27 cellular contexts compared by ENCODE assay signal in genomic region chr4:8084031-8084660, GRCh38.
"Had no signal": no experiment of that assay in that cellular context is flagged by ENCODE, and none has a peak within 500 bp of the region (broad histone marks: within the 10 kb centered on the region; RNA-seq: fewer than 3 reads in every experiment).

No MANE protein-coding gene starts in this region.

- H3K4me1 Mint-ChIP-seq: activated CD4-positive, alpha-beta T cell treated with anti-CD3 and anti-CD28 coated beads for 36 hours; activated CD4-positive, alpha-beta T cell treated with anti-CD3 and anti-CD28 coated beads, Interleukin-2, amount 10 ng/mL, durations not matched to agents 24 days and 14 days; activated CD8-positive, alpha-beta memory T cell treated with anti-CD3 and anti-CD28 coated beads, Interleukin-2, amount 10 ng/mL, durations not matched to agents 7 days and 5 days; activated naive CD4-positive, alpha-beta T cell treated with anti-CD3 and anti-CD28 coated beads, Interleukin-2, amount 50 U/mL, for 24 hours; activated naive CD8-positive, alpha-beta T cell treated with anti-CD3 and anti-CD28 coated beads for 36 hours; activated naive CD8-positive, alpha-beta T cell treated with anti-CD3 and anti-CD28 coated beads, Interleukin-2, amount 50 U/mL, for 24 hours had no signal

- H3K9me3 ChIP-seq: adrenal gland, body of pancreas, colonic mucosa, esophagus squamous epithelium had no signal

- H3K27me3 Mint-ChIP-seq: activated CD4-positive, alpha-beta memory T cell treated with anti-CD3 and anti-CD28 coated beads for 36 hours; activated CD4-positive, alpha-beta T cell treated with anti-CD3 and anti-CD28 coated beads for 36 hours; activated CD8-positive, alpha-beta memory T cell treated with anti-CD3 and anti-CD28 coated beads, Interleukin-2, amount 10 ng/mL, durations not matched to agents 7 days and 5 days; activated naive CD4-positive, alpha-beta T cell treated with anti-CD3 and anti-CD28 coated beads, Interleukin-2, amount 50 U/mL, for 24 hours; activated naive CD8-positive, alpha-beta T cell treated with anti-CD3 and anti-CD28 coated beads for 36 hours; activated naive CD8-positive, alpha-beta T cell treated with anti-CD3 and anti-CD28 coated beads, Interleukin-2, amount 50 U/mL, for 24 hours had no signal

- H3K27ac ChIP-seq: adrenal gland, body of pancreas, colonic mucosa, epithelial cell of prostate, esophagus squamous epithelium had no signal

- H3K36me3 ChIP-seq: adrenal gland, colonic mucosa had no signal

- DNase-seq: activated CD4-positive, alpha-beta memory T cell treated with anti-CD3 and anti-CD28 coated beads for 36 hours; activated CD4-positive, alpha-beta T cell treated with anti-CD3 and anti-CD28 coated beads for 36 hours; activated CD4-positive, alpha-beta T cell treated with anti-CD3 and anti-CD28 coated beads, Interleukin-2, amount 10 ng/mL, durations not matched to agents 24 days and 14 days; activated CD4-positive, CD25-positive, alpha-beta regulatory T cell; activated CD4-positive, CD25-positive, alpha-beta regulatory T cell treated with anti-CD3 and anti-CD28 coated beads, Interleukin-2, amount 50 U/mL, for 72 hours; activated CD8-positive, alpha-beta memory T cell treated with anti-CD3 and anti-CD28 coated beads, Interleukin-2, amount 10 ng/mL, durations not matched to agents 7 days and 5 days; activated CD8-positive, alpha-beta memory T cell treated with anti-CD3 and anti-CD28 coated beads, Interleukin-2, amount 50 U/mL, for 4 hours; activated effector memory CD4-positive, alpha-beta T cell treated with anti-CD3 and anti-CD28 coated beads, Interleukin-2, amount 50 U/mL, for 16 hours; activated naive CD4-positive, alpha-beta T cell treated with anti-CD3 and anti-CD28 coated beads for 36 hours; activated naive CD8-positive, alpha-beta T cell treated with anti-CD3 and anti-CD28 coated beads for 36 hours; activated naive CD8-positive, alpha-beta T cell treated with anti-CD3 and anti-CD28 coated beads, Interleukin-2, amount 50 U/mL, for 24 hours; activated T-cell treated with anti-CD3 and anti-CD28 coated beads, Interleukin-2, amount 50 U/mL, for 1 hour; activated T-cell treated with anti-CD3 and anti-CD28 coated beads, Interleukin-2, amount 50 U/mL, for 48 hours; adrenal gland; amygdala; body of pancreas; central memory CD4-positive, alpha-beta T cell; cerebellar nuclear complex; colonic mucosa; effector CD8-positive, alpha-beta T cell; esophagus squamous epithelium; foreskin melanocyte had no signal

- H3K27ac Mint-ChIP-seq: activated CD4-positive, alpha-beta memory T cell treated with anti-CD3 and anti-CD28 coated beads for 36 hours; activated CD4-positive, alpha-beta T cell treated with anti-CD3 and anti-CD28 coated beads for 36 hours; activated CD4-positive, alpha-beta T cell treated with anti-CD3 and anti-CD28 coated beads, Interleukin-2, amount 10 ng/mL, durations not matched to agents 24 days and 14 days; activated CD8-positive, alpha-beta memory T cell treated with anti-CD3 and anti-CD28 coated beads, Interleukin-2, amount 10 ng/mL, durations not matched to agents 7 days and 5 days; activated CD8-positive, alpha-beta T cell treated with anti-CD3 and anti-CD28 coated beads, Interleukin-2, amount 10 ng/mL, durations not matched to agents 7 days and 5 days; activated naive CD4-positive, alpha-beta T cell treated with anti-CD3 and anti-CD28 coated beads for 36 hours; activated naive CD4-positive, alpha-beta T cell treated with anti-CD3 and anti-CD28 coated beads, Interleukin-2, amount 50 U/mL, for 24 hours; activated naive CD8-positive, alpha-beta T cell treated with anti-CD3 and anti-CD28 coated beads for 36 hours; activated naive CD8-positive, alpha-beta T cell treated with anti-CD3 and anti-CD28 coated beads, Interleukin-2, amount 50 U/mL, for 24 hours; activated T-helper 1 cell treated with anti-CD3 and anti-CD28 coated beads, Interleukin-12 subunit alpha, Interleukin-12 subunit beta, Interleukin-2, Interleukin-4 antibody, amounts not matched to agents 30 ng/mL and 10 ng/mL and 1 ng/mL, durations not matched to agents 14 hours and 24 hours and 36 hours; activated T-helper 2 cell treated with anti-CD3 and anti-CD28 coated beads, Interferon-gamma antibody, Interleukin-2, Interleukin-4, amounts not matched to agents 10 μg/mL and 5 μg/mL and 100 μg/mL, durations not matched to agents 14 hours and 24 hours and 36 hours had no signal

- H3K9me3 Mint-ChIP-seq: activated CD4-positive, alpha-beta memory T cell treated with anti-CD3 and anti-CD28 coated beads for 36 hours; activated CD4-positive, alpha-beta T cell treated with anti-CD3 and anti-CD28 coated beads, Interleukin-2, amount 10 ng/mL, durations not matched to agents 24 days and 14 days; activated naive CD4-positive, alpha-beta T cell treated with anti-CD3 and anti-CD28 coated beads for 36 hours; activated naive CD4-positive, alpha-beta T cell treated with anti-CD3 and anti-CD28 coated beads, Interleukin-2, amount 50 U/mL, for 24 hours; activated naive CD8-positive, alpha-beta T cell treated with anti-CD3 and anti-CD28 coated beads for 36 hours; activated naive CD8-positive, alpha-beta T cell treated with anti-CD3 and anti-CD28 coated beads, Interleukin-2, amount 50 U/mL, for 24 hours; activated T-helper 1 cell treated with anti-CD3 and anti-CD28 coated beads, Interleukin-12 subunit alpha, Interleukin-12 subunit beta, Interleukin-2, Interleukin-4 antibody, amounts not matched to agents 30 ng/mL and 10 ng/mL and 1 ng/mL, durations not matched to agents 14 hours and 24 hours and 36 hours; activated T-helper 2 cell treated with anti-CD3 and anti-CD28 coated beads, Interferon-gamma antibody, Interleukin-2, Interleukin-4, amounts not matched to agents 10 μg/mL and 5 μg/mL and 100 μg/mL, durations not matched to agents 14 hours and 24 hours and 36 hours had no signal

- H3K4me3 Mint-ChIP-seq: activated CD4-positive, alpha-beta memory T cell treated with anti-CD3 and anti-CD28 coated beads for 36 hours; activated CD4-positive, alpha-beta T cell treated with anti-CD3 and anti-CD28 coated beads for 36 hours; activated CD4-positive, alpha-beta T cell treated with anti-CD3 and anti-CD28 coated beads, Interleukin-2, amount 10 ng/mL, durations not matched to agents 24 days and 14 days; activated CD8-positive, alpha-beta memory T cell treated with anti-CD3 and anti-CD28 coated beads, Interleukin-2, amount 10 ng/mL, durations not matched to agents 7 days and 5 days; activated CD8-positive, alpha-beta T cell treated with anti-CD3 and anti-CD28 coated beads, Interleukin-2, amount 10 ng/mL, durations not matched to agents 7 days and 5 days; activated naive CD4-positive, alpha-beta T cell treated with anti-CD3 and anti-CD28 coated beads for 36 hours; activated naive CD4-positive, alpha-beta T cell treated with anti-CD3 and anti-CD28 coated beads, Interleukin-2, amount 50 U/mL, for 24 hours; activated naive CD8-positive, alpha-beta T cell treated with anti-CD3 and anti-CD28 coated beads for 36 hours; activated naive CD8-positive, alpha-beta T cell treated with anti-CD3 and anti-CD28 coated beads, Interleukin-2, amount 50 U/mL, for 24 hours; activated T-helper 1 cell treated with anti-CD3 and anti-CD28 coated beads, Interleukin-12 subunit alpha, Interleukin-12 subunit beta, Interleukin-2, Interleukin-4 antibody, amounts not matched to agents 30 ng/mL and 10 ng/mL and 1 ng/mL, durations not matched to agents 14 hours and 24 hours and 36 hours had no signal

- H3K4me3 ChIP-seq: adrenal gland, body of pancreas, colonic mucosa, esophagus squamous epithelium had no signal

- ATAC-seq: activated CD4-positive, alpha-beta T cell treated with anti-CD3 and anti-CD28 coated beads for 36 hours; activated CD8-positive, alpha-beta memory T cell treated with anti-CD3 and anti-CD28 coated beads, Interleukin-2, amount 10 ng/mL, durations not matched to agents 7 days and 5 days; activated CD8-positive, alpha-beta T cell treated with anti-CD3 and anti-CD28 coated beads, Interleukin-2, amount 10 ng/mL, durations not matched to agents 7 days and 5 days; activated naive CD8-positive, alpha-beta T cell treated with anti-CD3 and anti-CD28 coated beads, Interleukin-2, amount 50 U/mL, for 24 hours; body of pancreas had no signal

- H3K36me3 Mint-ChIP-seq: activated CD4-positive, alpha-beta memory T cell treated with anti-CD3 and anti-CD28 coated beads for 36 hours; activated CD8-positive, alpha-beta memory T cell treated with anti-CD3 and anti-CD28 coated beads, Interleukin-2, amount 10 ng/mL, durations not matched to agents 7 days and 5 days; activated naive CD4-positive, alpha-beta T cell treated with anti-CD3 and anti-CD28 coated beads, Interleukin-2, amount 50 U/mL, for 24 hours; activated naive CD8-positive, alpha-beta T cell treated with anti-CD3 and anti-CD28 coated beads for 36 hours had no signal

- H3K4me1 ChIP-seq: adrenal gland, body of pancreas, colonic mucosa had no signal

- H3K27me3 ChIP-seq: adrenal gland, body of pancreas, colonic mucosa, esophagus squamous epithelium had no signal
